ENCODE assay signal across 19 cellular contexts in the genomic region with DNA sequence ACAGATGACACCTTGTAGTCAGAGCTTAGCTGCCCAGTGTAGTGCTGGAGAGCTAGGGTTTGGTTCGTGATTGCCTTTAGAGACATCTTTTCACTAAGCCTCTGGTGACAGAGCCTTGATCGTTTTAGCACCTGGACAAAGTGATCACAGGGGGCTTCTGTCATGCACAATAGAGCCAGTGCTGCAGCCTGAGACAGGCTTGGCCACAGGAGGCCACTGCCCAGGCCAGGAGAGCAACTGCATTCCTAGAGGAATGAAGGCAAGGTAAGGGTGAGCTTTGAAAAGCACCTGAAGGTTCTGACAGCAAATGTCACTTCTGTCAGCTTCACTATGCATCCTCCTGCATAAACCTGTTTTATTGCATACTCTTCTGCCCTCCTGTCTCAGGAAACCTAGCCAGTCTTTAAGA.
"Had no signal": no experiment of that assay in that cellular context is flagged by ENCODE, and none has a peak within 500 bp of the region (broad histone marks: within the 10 kb centered on the region; RNA-seq: fewer than 3 reads in every experiment).

No MANE protein-coding gene starts in this region.

- H3K4me1 Mint-ChIP-seq: neural crest cell had no signal

- DNase-seq: esophagus squamous epithelium; foreskin fibroblast; glutamatergic neuron; kidney glomerular epithelial cell; ovary; sigmoid colon; stimulated activated CD4-positive, alpha-beta T cell treated with anti-CD3 and anti-CD28 coated beads, Interleukin-2, amount 100 ng/mL, for 24 hours; stimulated activated naive CD4-positive, alpha-beta T cell; stomach; substantia nigra; transverse colon had no signal

- H3K36me3 ChIP-seq: esophagus squamous epithelium, gastroesophageal sphincter, ovary, right atrium auricular region, sigmoid colon, stomach, thoracic aorta, transverse colon had no signal

- H3K4me1 ChIP-seq: gastroesophageal sphincter, right atrium auricular region, sigmoid colon, stomach, transverse colon had no signal

- H3K27ac Mint-ChIP-seq: dendritic cell treated with granulocyte-macrophage colony-stimulating factor and Interleukin-4, amounts not matched to agents 40 ng/mL and 50 ng/mL, for 4 days had no signal

- H3K9me3 ChIP-seq: esophagus squamous epithelium, gastroesophageal sphincter, ovary, right atrium auricular region, sigmoid colon, stomach, thoracic aorta, transverse colon had no signal

- H3K27me3 ChIP-seq: esophagus squamous epithelium, gastroesophageal sphincter, ovary, right atrium auricular region, sigmoid colon, stomach, transverse colon had no signal

- ATAC-seq: gastroesophageal sphincter had no signal

- H3K9me3 Mint-ChIP-seq: dendritic cell treated with granulocyte-macrophage colony-stimulating factor and Interleukin-4, amounts not matched to agents 40 ng/mL and 50 ng/mL, for 4 days; effector memory CD8-positive, alpha-beta T cell; neural crest cell had no signal

- H3K27ac ChIP-seq: esophagus squamous epithelium, gastroesophageal sphincter, ovary, right atrium auricular region, sigmoid colon, skin epidermis, stomach, thoracic aorta, transverse colon had no signal

- H3K4me3 ChIP-seq: esophagus squamous epithelium, gastroesophageal sphincter, ovary, right atrium auricular region, sigmoid colon, skin epidermis, stomach, thoracic aorta, transverse colon had no signal

- H3K4me3 Mint-ChIP-seq: dendritic cell treated with granulocyte-macrophage colony-stimulating factor and Interleukin-4, amounts not matched to agents 40 ng/mL and 50 ng/mL, for 4 days; naive thymus-derived CD4-positive, alpha-beta T cell; neural crest cell had no signal

- H3K27me3 Mint-ChIP-seq: dendritic cell treated with granulocyte-macrophage colony-stimulating factor and Interleukin-4, amounts not matched to agents 40 ng/mL and 50 ng/mL, for 4 days had no signal

- H3K36me3 Mint-ChIP-seq: naive thymus-derived CD4-positive, alpha-beta T cell had no signal
